In the genomic region with DNA sequence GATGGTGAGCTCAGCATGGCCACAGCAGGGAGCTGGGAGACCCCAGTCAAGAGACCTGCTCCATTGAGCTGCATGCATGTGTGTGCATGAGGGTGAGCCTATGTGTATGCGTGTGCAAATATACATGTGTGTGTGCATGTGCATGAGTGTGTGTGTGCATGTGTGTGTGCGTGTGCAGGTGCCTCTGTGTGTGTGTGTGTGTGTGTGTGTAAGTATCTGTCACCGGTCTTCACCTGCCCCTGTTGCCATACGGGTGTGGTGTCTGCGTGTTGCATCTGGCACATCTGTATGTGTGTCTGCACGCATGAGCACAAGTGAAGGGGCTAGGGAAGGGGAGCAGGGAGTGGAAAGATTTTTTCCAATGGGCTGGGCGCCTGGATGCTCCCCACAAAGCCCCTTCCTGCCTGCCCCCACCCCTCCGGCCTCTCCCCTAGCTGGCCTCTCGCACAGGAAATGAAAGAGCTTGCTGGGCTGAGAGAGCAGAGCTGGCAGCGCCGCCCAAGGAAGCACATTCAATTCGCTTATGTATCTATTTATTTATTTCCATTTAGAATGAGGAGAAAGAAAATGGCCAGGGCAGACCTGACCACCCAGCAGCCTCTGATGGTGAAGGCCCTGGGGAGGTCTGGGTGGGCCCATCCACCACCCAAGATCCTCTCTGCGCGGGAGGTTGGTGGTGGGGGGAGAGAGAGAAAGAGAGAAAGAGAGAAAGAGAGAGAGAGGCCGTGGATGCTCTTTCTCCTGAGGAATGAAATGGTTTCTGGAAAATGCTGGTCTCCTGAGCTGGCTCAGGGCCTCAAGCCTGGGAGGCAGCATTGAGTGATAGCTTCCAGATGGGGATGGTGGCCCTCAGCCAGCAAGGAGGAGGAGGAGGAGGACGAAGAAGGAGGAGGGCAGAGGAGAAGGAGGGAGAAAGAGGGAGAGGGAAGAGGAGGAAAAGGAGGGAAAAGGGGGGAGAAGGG, we compare ENCODE assay signal across 8 cellular contexts. TPM values are rescaled to one million over a fixed set of nuclear protein-coding genes. Genes with fewer than 3 reads are reported as not detected.
DNase-seq lines count a peak whose midpoint lies in the region; ATAC-seq, FAIRE-seq and TF ChIP-seq lines count a peak whose summit lies in the region.

No MANE protein-coding gene starts in this region.

- peak overlapping the region; percentile 87 for H3K4ac ChIP-seq in IMR-90 (ENCODE audit: low read depth, low read length)

- H4K8ac ChIP-seq in IMR-90 (ENCODE audit: low read depth in 2 of 2, low read length in 2 of 2) = peak overlapping the region; percentile 77 to 91

- peaks cover 6% of the 10 kb centered on the region for H3K9me1 ChIP-seq in IMR-90 (ENCODE audit: insufficient read depth, low read length)

- H2AK5ac ChIP-seq in IMR-90 (ENCODE audit: low read depth, low read length) = peak overlapping the region; percentile 98

- H2AK9ac ChIP-seq in IMR-90 (replicated peaks; ENCODE audit: low read depth, low read length, poor library complexity) = peak overlapping the region; percentile 96

- no peaks in the 10 kb centered on the region for H3K9me3 ChIP-seq in IMR-90 (ENCODE audit: control insufficient read depth, insufficient read depth, low read length)
- H3K9me3 ChIP-seq in adipocyte (ENCODE audit: control insufficient read depth, low read length) = no peaks in the 10 kb centered on the region
- H3K9me3 ChIP-seq in kidney (ENCODE audit: control insufficient read depth in 1 of 2, low read length in 2 of 2) = no peaks in the 10 kb centered on the region
- H3K9me3 ChIP-seq in stomach = no peaks in the 10 kb centered on the region

- no peaks in the 10 kb centered on the region for H3K79me1 ChIP-seq in IMR-90 (ENCODE audit: low read depth in 1 of 2, low read length in 2 of 2)

- peak overlapping the region; percentile 75 for H3K9ac ChIP-seq in IMR-90 (ENCODE audit: low read depth, low read length)
- peak overlapping the region; percentile 87 for H3K9ac ChIP-seq in adipocyte (ENCODE audit: low read length)
- H3K9ac ChIP-seq in kidney (ENCODE audit: low read length in 2 of 2) = peak overlapping the region; percentile 15 to 24

- peak overlapping the region; percentile 76; the same call in 1 of the 3 replicates for H2BK15ac ChIP-seq in IMR-90 (ENCODE audit: low read depth, low read length)

- H3K4me3 ChIP-seq in IMR-90 (ENCODE audit: insufficient read depth, low read depth, low read length) = no peak overlapping the region
- peak overlapping the region; percentile 55 for H3K4me3 ChIP-seq in adipocyte (ENCODE audit: low read length)
- no peak overlapping the region for H3K4me3 ChIP-seq in kidney (ENCODE audit: low read length in 2 of 2)
- H3K4me3 ChIP-seq in stomach = peak overlapping the region in 3 of 4 donors; percentile 5 to 18 (median 16)

- dilution Hi-C loops in IMR-90 (cut with HindIII; ENCODE audit: low sequenced_read_pairs, unreplicated experiment) = no loop called here

- FAIRE-seq in kidney (lab: Jason Lieb, UNC) (no peak), GM12892 (lab: Jason Lieb, UNC) (no peak)

- H3K14ac ChIP-seq in IMR-90 (replicated peaks; ENCODE audit: low read depth, low read length) = peak overlapping the region; percentile 84

- POLR2A ChIA-PET in IMR-90 (lab: Charles Lee; ENCODE audit: unreplicated experiment) = interaction anchor here (0.7 kb wide), 1 partner anchor 116 kb away, joined by 8 read pairs; no protein-coding TSS in a partner anchor

- H4K91ac ChIP-seq in IMR-90 (ENCODE audit: insufficient read depth, low read depth, low read length) = peak overlapping the region; percentile 81

- CTCF ChIA-PET in IMR-90 (lab: Yijun Ruan, JAX) = interaction anchor here (0.7 to 4.4 kb wide), 6 partner anchors 11 to 155 kb away, joined by 3 to 73 read pairs (median 3); no protein-coding TSS in a partner anchor

- peak overlapping the region; percentile 93 for H2AFZ ChIP-seq in IMR-90 (replicated peaks; ENCODE audit: low read length, poor library complexity)

- peak; percentile 55 for ATAC-seq in IMR-90 (ENCODE audit: low read depth)
- ATAC-seq in GM18517 (IDR thresholded peaks at IDR 0.05; ENCODE audit: unreplicated experiment) = no peak

- TF ChIP-seq CTCF in IMR-90 (conservative IDR thresholded peaks at IDR 0.05; ENCODE audit: low read depth, low read length) (no peak), kidney (IDR thresholded peaks at IDR 0.05; ENCODE audit: borderline replicate concordance, extremely low read depth, insufficient read depth) (no peak), stomach (IDR thresholded peaks at IDR 0.05) (no peak)

- H4K5ac ChIP-seq in IMR-90 (ENCODE audit: low read depth, low read length) = peak overlapping the region; percentile 82

- peaks cover 3% of the 10 kb centered on the region; the same call in 1 of the 2 replicates for H4K20me1 ChIP-seq in IMR-90 (ENCODE audit: insufficient read depth, low read length)

- peak overlapping the region; percentile 98 for H3K27ac ChIP-seq in IMR-90 (ENCODE audit: insufficient read depth, low read length)
- peak overlapping the region; percentile 63 to 92 for H3K27ac ChIP-seq in kidney (ENCODE audit: low read depth in 2 of 2, low read length in 2 of 2)
- peak overlapping the region; percentile 42 to 89 (median 81) for H3K27ac ChIP-seq in stomach

- H3K4me2 ChIP-seq in IMR-90 (ENCODE audit: low read depth, low read length) = peak overlapping the region; percentile 83

- H2BK5ac ChIP-seq in IMR-90 (ENCODE audit: low read depth, low read length, poor library complexity, severe bottlenecking) = peak overlapping the region; percentile 81

- DNase-seq in IMR-90 (peak; percentile 85), adipocyte (ENCODE audit: low read depth) (peak; percentile 85), kidney (peak; percentile 92), stomach (peak; percentile 25), GM12892 (ENCODE audit: insufficient read length) (no peak), GF-D8 (lab: John Stamatoyannopoulos, UW) (no peak), NCI-H82 treated with DMSO at 0.1 percent for 48 hours (lab: John Stamatoyannopoulos, UW; ENCODE audit: unreplicated experiment) (no peak)

- H2BK120ac ChIP-seq in IMR-90 (ENCODE audit: low read depth, low read length) = peak overlapping the region; percentile 85

- H3K18ac ChIP-seq in IMR-90 (ENCODE audit: low read depth, low read length) = peak overlapping the region; percentile 92

- TF ChIP-seq EP300 in stomach (IDR thresholded peaks at IDR 0.05) = peak; percentile 19

- in situ Hi-C loops in IMR-90 (cut with MboI; ENCODE audit: low sequenced_read_pairs) = no loop called here

- peak overlapping the region; percentile 68 for H3K23ac ChIP-seq in IMR-90 (ENCODE audit: low read depth, low read length)

- TF ChIP-seq POLR2A in IMR-90 (IDR thresholded peaks at IDR 0.05; ENCODE audit: low read depth, low read length) (no peak), stomach (IDR thresholded peaks at IDR 0.05) (no peak), GM12892 (IDR thresholded peaks at IDR 0.05; ENCODE audit: low read depth, low read length) (no peak)

- H2BK20ac ChIP-seq in IMR-90 (ENCODE audit: low read depth, low read length) = peak overlapping the region; percentile 44; the same call in 1 of the 2 replicates

- H3K36me3 ChIP-seq in IMR-90 (ENCODE audit: control insufficient read depth, insufficient read depth, low read length) = no peaks in the 10 kb centered on the region
- no peaks in the 10 kb centered on the region for H3K36me3 ChIP-seq in adipocyte (ENCODE audit: control insufficient read depth, insufficient read depth, low read length, severe bottlenecking)
- H3K36me3 ChIP-seq in kidney (ENCODE audit: control insufficient read depth in 1 of 2, insufficient read depth in 2 of 2, low read length in 2 of 2) = no peaks in the 10 kb centered on the region
- H3K36me3 ChIP-seq in stomach = no peaks in the 10 kb centered on the region

- intact Hi-C loops in IMR-90 (cut with micrococcal nuclease) = loop anchor here (1.0 to 2.0 kb wide), 5 partner anchors 73 to 225 kb away; a partner anchor contains a TSS
- intact Hi-C loops in kidney (cut with DNase I) = no loop called here
- intact Hi-C loops in stomach (cut with DNase I; ENCODE audit: low total_unique reads) = loop anchor here (2.0 to 10.0 kb wide), 2 partner anchors 117 to 579 kb away; a partner anchor contains a TSS

- H3K4me1 ChIP-seq in IMR-90 (ENCODE audit: control insufficient read depth, insufficient read depth, low read length) (peaks cover 11% of the 10 kb centered on the region), adipocyte (ENCODE audit: control insufficient read depth, insufficient read depth, low read length) (peaks cover 15% of the 10 kb centered on the region), kidney (ENCODE audit: control insufficient read depth in 1 of 2, insufficient read depth in 1 of 2, low read depth in 1 of 2, low read length in 2 of 2) (peaks cover 6 to 16% of the 10 kb centered on the region in 2 donors), stomach (peaks cover 54 to 69% (median 62%) of the 10 kb centered on the region in 4 donors)

- BruUV-seq in IMR-90 (replicated peaks; lab: Mats Ljungman, UMichigan) = no TSS peak

- 17% methylated on average over 2 of the region's 16 CpGs; no CpG with 5 or more reads in 1 of the 2 experiments for WGBS in IMR-90 (ENCODE audit: extremely low coverage in 2 of 2, insufficient read length in 1 of 2), 2 experiments
- 17 to 51% (median 45%) methylated on average over 11 to 16 of the region's 16 CpGs for WGBS in stomach, 5 donors

- H3K56ac ChIP-seq in IMR-90 (ENCODE audit: extremely low read depth, insufficient read depth, low read length) = peak overlapping the region; percentile 39; the same call in 1 of the 2 replicates

- H3K27me3 ChIP-seq in IMR-90 (ENCODE audit: control insufficient read depth, insufficient read depth, low read length) (no peaks in the 10 kb centered on the region), adipocyte (replicated peaks; ENCODE audit: control insufficient read depth, insufficient read depth, low read length) (no peaks in the 10 kb centered on the region), stomach (no peaks in the 10 kb centered on the region)

- TF ChIP-seq RAD21 in IMR-90 (IDR thresholded peaks at IDR 0.05; ENCODE audit: low read length) = no peak

RNA-seq across cellular contexts. Expression of a gene that starts 4.3 kb away (rescaled TPM):
- not detected in 2 replicates for total RNA-seq in IMR-90 (2012; rRNA removed)
- polyA plus RNA-seq in IMR-90 (2012; rRNA removed) = 0.07 TPM in 1 of 2 replicates, not detected in the other
- polyA plus RNA-seq in IMR-90 (2012; cell fraction: cytosol; rRNA removed) = 0.04 TPM in 1 of 2 replicates, not detected in the other
- polyA plus RNA-seq in IMR-90 (2012; cell fraction: nucleus; rRNA removed; ENCODE audit: low replicate concordance) = 0.37 and 0.79 TPM in 2 replicates
- 6.1 TPM for total RNA-seq in kidney
- 0.75 TPM for polyA plus RNA-seq in kidney (ENCODE audit: insufficient read depth, low read depth, low replicate concordance)
- total RNA-seq in stomach = 1 to 10 TPM in 1 of 5 donors, not detected in 4; 1.5 TPM
- 1 to 10 TPM; 1.1 to 9.0 (median 3.1) TPM for polyA plus RNA-seq in stomach
- polyA plus RNA-seq in GM12892 (2012; ENCODE audit: missing spikeins) = not detected

RNA-seq across cellular contexts. Expression of a gene that starts 4.4 kb away (rescaled TPM):
- total RNA-seq in IMR-90 (2012; rRNA removed) (not detected in 2 replicates), kidney (4.9 TPM), stomach (1 to 10 TPM in 1 of 5 donors, under 1 TPM in 2, not detected in 2; 0.72 to 1.3 (median 0.92) TPM)
- polyA plus RNA-seq in IMR-90 (2012; rRNA removed) (not detected in 2 replicates), kidney (ENCODE audit: insufficient read depth, low read depth, low replicate concordance) (0.17 TPM), stomach (1 to 10 TPM in 1 of 3 donors, under 1 TPM in 2; 0.61 to 1.8 (median 0.63) TPM)
- not detected in 2 replicates for polyA plus RNA-seq in IMR-90 (2012; cell fraction: cytosol; rRNA removed)
- polyA plus RNA-seq in IMR-90 (2012; cell fraction: nucleus; rRNA removed; ENCODE audit: low replicate concordance) = 0.03 and 0.08 TPM in 2 replicates
- 0.19 TPM for polyA plus RNA-seq in GM12892 (2012; ENCODE audit: missing spikeins)

RNA-seq across cellular contexts. Expression of a gene that starts 35.8 kb away (rescaled TPM):
- not detected in 2 replicates for total RNA-seq in IMR-90 (2012; rRNA removed)
- polyA plus RNA-seq in IMR-90 (2012; rRNA removed) = not detected in 2 replicates
- 0.02 and 0.09 TPM in 2 replicates for polyA plus RNA-seq in IMR-90 (2012; cell fraction: cytosol; rRNA removed)
- polyA plus RNA-seq in IMR-90 (2012; cell fraction: nucleus; rRNA removed; ENCODE audit: low replicate concordance) = 0.03 TPM in 1 of 2 replicates, not detected in the other
- 5.0 TPM for total RNA-seq in kidney
- 1.2 TPM for polyA plus RNA-seq in kidney (ENCODE audit: insufficient read depth, low read depth, low replicate concordance)
- total RNA-seq in stomach = 1 to 10 TPM in 1 of 5 donors, not detected in 4; 2.6 TPM
- 1 to 10 TPM in 2 of 3 donors, under 1 TPM in 1; 0.81 to 6.3 (median 1.8) TPM for polyA plus RNA-seq in stomach
- polyA plus RNA-seq in GM12892 (2012; ENCODE audit: missing spikeins) = not detected

Comparison
In these comparisons a context has a peak if more than half of its experiments do, and no peak if none do; other contexts are left out.
1. DNase-seq: peak in IMR-90 (single experiment), adipocyte (single experiment), kidney (single experiment) and stomach (single experiment); none in GM12892 (single experiment), GF-D8 (single experiment) and NCI-H82 treated with DMSO at 0.1 percent for 48 hours (single experiment).
2. H3K4me3 ChIP-seq: peak in adipocyte (single experiment) and stomach (3 of 4); none in IMR-90 (single experiment) and kidney (0 of 2).
3. H3K9ac ChIP-seq: peak in every context shown above with its lines; median percentile 87 in adipocyte; 75 in IMR-90; 20 in kidney.
4. Peak in every context shown above with its lines, with median percentiles within 50 percentile points of each other: H3K27ac ChIP-seq.